ENCODE assay signal across 8 cellular contexts in the genomic region with DNA sequence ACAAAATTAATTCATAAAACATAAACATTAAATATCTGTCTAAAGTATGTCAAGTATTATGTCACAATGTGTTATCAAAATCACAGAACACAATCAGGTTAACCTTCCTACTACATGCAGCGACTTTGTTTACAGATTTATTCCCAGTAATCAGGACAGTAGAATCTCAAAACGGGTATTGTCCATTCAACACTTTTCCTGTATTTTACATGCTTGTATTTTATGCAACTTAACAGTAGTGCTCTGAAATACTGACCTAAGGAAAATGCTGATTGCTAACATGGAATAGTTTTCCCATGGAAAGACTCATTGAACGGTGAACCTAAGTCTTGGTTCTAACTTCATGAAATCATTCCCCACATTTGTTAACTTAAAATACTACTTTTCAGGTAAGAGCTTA. TPM values are rescaled to one million over a fixed set of nuclear protein-coding genes. Genes with fewer than 3 reads are reported as not detected.
A peak's percentile ranks its signal among the peaks of the same experiment; 100 is the strongest.
DNase-seq lines count a peak whose midpoint lies in the region; ATAC-seq and TF ChIP-seq lines count a peak whose summit lies in the region.

No MANE protein-coding gene starts in this region.

- no peak for ATAC-seq in Right ventricle myocardium superior (ENCODE audit: poor library complexity)

- H3K27me3 ChIP-seq in right atrium auricular region (no peaks in the 10 kb centered on the region), brain microvascular endothelial cell (replicated peaks) (no peaks in the 10 kb centered on the region), vagina (no peaks in the 10 kb centered on the region)

- H3K27ac ChIP-seq in right atrium auricular region (no peak overlapping the region), brain microvascular endothelial cell (no peak overlapping the region), mesodermal cell (ENCODE audit: low read depth, low read length, severe bottlenecking) (no peak overlapping the region), vagina (peak overlapping the region; percentile 12)

- no peak for TF ChIP-seq POLR2A in vagina (IDR thresholded peaks at IDR 0.05)

- DNase-seq in right atrium auricular region (ENCODE audit: low spot score) (no peak), Right ventricle myocardium superior (no peak), brain microvascular endothelial cell (no peak), vagina (ENCODE audit: extremely low spot score in 2 of 2) (no peak), NCI-H146 treated with DMSO at 0.1 percent for 48 hours (lab: John Stamatoyannopoulos, UW; ENCODE audit: unreplicated experiment) (no peak), 8988T (no peak)
- DNase-seq in activated CD8-positive, alpha-beta memory T cell treated with anti-CD3 and anti-CD28 coated beads for 24 hours, result no peak

- peaks cover 0 to 33% of the 10 kb centered on the region in 2 donors for H3K4me1 ChIP-seq in right atrium auricular region
- peaks cover 5% of the 10 kb centered on the region for H3K4me1 ChIP-seq in mesodermal cell (ENCODE audit: control insufficient read depth, insufficient read depth, low read length, poor library complexity, severe bottlenecking)
- H3K4me1 ChIP-seq in vagina, result peaks cover 43% of the 10 kb centered on the region

- in situ Hi-C loops in brain microvascular endothelial cell (cut with HindIII; ENCODE audit: low pct_ligation_motif_present, low sequenced_read_pairs), result no loop called here

- intact Hi-C loops in Right ventricle myocardium superior (cut with DNase I) (no loop called here), vagina (cut with DNase I) (no loop called here)

- H3K4me3 ChIP-seq in right atrium auricular region (peak overlapping the region; percentile 86 to 95), brain microvascular endothelial cell (ENCODE audit: low read depth, low read length) (peak overlapping the region; percentile 86), mesodermal cell (ENCODE audit: extremely low read depth, insufficient read depth, low read length, poor library complexity, severe bottlenecking) (peak overlapping the region; percentile 92), vagina (peak overlapping the region; percentile 79 to 87)

- no peaks in the 10 kb centered on the region for H3K9me3 ChIP-seq in right atrium auricular region
- no peaks in the 10 kb centered on the region for H3K9me3 ChIP-seq in mesodermal cell (ENCODE audit: control insufficient read depth, low read length)
- no peaks in the 10 kb centered on the region for H3K9me3 ChIP-seq in vagina

- 14% methylated on average over 2 of the region's 3 CpGs; no CpG with 5 or more reads in 1 of the 2 experiments for WGBS in mesodermal cell (ENCODE audit: insufficient coverage in 2 of 2), 2 experiments

- TF ChIP-seq CTCF in right atrium auricular region (IDR thresholded peaks at IDR 0.05), result no peak
- TF ChIP-seq CTCF in brain microvascular endothelial cell (IDR thresholded peaks at IDR 0.05; ENCODE audit: low read depth, low read length, missing control alignments), result no peak
- TF ChIP-seq CTCF in vagina (IDR thresholded peaks at IDR 0.05), result no peak

- peaks cover 34% of the 10 kb centered on the region for H3K36me3 ChIP-seq in right atrium auricular region
- peaks cover 29% of the 10 kb centered on the region for H3K36me3 ChIP-seq in brain microvascular endothelial cell (replicated peaks)
- peaks cover 48% of the 10 kb centered on the region for H3K36me3 ChIP-seq in mesodermal cell (ENCODE audit: control insufficient read depth, insufficient read depth, low read length)
- H3K36me3 ChIP-seq in vagina, result peaks cover 0 to 31% of the 10 kb centered on the region in 2 donors

RNA-seq across cellular contexts. Expression of a gene that starts 2.3 kb away (rescaled TPM):
- 100 to 1,000 TPM; 130 to 144 TPM for total RNA-seq in right atrium auricular region
- total RNA-seq in Right ventricle myocardium superior, result 111 TPM
- 242 TPM for polyA plus RNA-seq in mesodermal cell (2013, experiment 1 of 2)
- polyA plus RNA-seq in mesodermal cell (2013, experiment 2 of 2), result 259 TPM
- 167 TPM for total RNA-seq in vagina
